ENCODE assay signal across 2 cellular contexts in the genomic region with DNA sequence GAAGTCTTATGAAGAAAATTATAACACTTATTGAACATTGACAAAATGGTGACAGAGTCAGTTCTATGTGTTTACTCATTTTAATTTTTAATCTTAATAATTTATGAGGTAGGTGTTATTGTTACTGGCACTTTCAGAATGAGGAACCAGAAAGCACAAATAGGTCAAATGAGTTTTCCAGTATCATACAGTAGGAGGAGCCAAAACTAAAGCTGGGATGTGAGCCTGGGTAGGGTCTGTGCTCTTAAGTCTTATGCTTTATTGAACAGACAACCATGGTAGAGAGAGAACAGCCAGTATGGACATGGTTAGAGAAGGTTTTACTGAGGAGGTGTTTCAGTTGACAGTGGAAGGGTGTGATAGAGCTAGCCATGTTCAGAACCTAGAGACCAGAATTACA.
TF ChIP-seq lines count a peak whose summit lies in the region.

No MANE protein-coding gene starts in this region.

TF ChIP-seq in SK-N-SH treated with all-trans-retinoic acid at 6 μM for 48 hours, 23 proteins besides CTCF, POLR2A, EP300 and RAD21 (continued from another document):
- TF ChIP-seq TOX (CRISPR knock-in tag; IDR thresholded peaks at IDR 0.05; ENCODE audit: borderline replicate concordance) (no peak), TCF4 (CRISPR knock-in tag; IDR thresholded peaks at IDR 0.05; ENCODE audit: borderline replicate concordance) (no peak), PATZ1 (CRISPR knock-in tag; IDR thresholded peaks at IDR 0.05; ENCODE audit: borderline replicate concordance) (no peak), PPARA (CRISPR knock-in tag; IDR thresholded peaks at IDR 0.05; ENCODE audit: borderline replicate concordance) (no peak), ZNF565 (CRISPR knock-in tag; conservative IDR thresholded peaks at IDR 0.05; ENCODE audit: low read depth) (no peak), BACH2 (CRISPR knock-in tag; IDR thresholded peaks at IDR 0.05; ENCODE audit: borderline replicate concordance) (no peak), RARB (CRISPR knock-in tag; IDR thresholded peaks at IDR 0.05) (no peak), ZFP30 (CRISPR knock-in tag; IDR thresholded peaks at IDR 0.05) (no peak)
- TF ChIP-seq, protein P1, sequence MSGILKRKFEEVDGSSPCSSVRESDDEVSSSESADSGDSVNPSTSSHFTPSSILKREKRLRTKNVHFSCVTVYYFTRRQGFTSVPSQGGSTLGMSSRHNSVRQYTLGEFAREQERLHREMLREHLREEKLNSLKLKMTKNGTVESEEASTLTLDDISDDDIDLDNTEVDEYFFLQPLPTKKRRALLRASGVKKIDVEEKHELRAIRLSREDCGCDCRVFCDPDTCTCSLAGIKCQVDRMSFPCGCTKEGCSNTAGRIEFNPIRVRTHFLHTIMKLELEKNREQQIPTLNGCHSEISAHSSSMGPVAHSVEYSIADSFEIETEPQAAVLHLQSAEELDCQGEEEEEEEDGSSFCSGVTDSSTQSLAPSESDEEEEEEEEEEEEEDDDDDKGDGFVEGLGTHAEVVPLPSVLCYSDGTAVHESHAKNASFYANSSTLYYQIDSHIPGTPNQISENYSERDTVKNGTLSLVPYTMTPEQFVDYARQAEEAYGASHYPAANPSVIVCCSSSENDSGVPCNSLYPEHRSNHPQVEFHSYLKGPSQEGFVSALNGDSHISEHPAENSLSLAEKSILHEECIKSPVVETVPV (CRISPR knock-in tag; IDR thresholded peaks at IDR 0.05) = no peak
- TF ChIP-seq, protein P2, sequence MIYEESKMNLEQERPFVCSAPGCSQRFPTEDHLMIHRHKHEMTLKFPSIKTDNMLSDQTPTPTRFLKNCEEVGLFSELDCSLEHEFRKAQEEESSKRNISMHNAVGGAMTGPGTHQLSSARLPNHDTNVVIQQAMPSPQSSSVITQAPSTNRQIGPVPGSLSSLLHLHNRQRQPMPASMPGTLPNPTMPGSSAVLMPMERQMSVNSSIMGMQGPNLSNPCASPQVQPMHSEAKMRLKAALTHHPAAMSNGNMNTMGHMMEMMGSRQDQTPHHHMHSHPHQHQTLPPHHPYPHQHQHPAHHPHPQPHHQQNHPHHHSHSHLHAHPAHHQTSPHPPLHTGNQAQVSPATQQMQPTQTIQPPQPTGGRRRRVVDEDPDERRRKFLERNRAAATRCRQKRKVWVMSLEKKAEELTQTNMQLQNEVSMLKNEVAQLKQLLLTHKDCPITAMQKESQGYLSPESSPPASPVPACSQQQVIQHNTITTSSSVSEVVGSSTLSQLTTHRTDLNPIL (CRISPR knock-in tag; IDR thresholded peaks at IDR 0.05; ENCODE audit: low read depth) = no peak

TF ChIP-seq in WTC11, 78 proteins besides CTCF, POLR2A, EP300 and RAD21 (continued from another document):
- TF ChIP-seq, protein P3, sequence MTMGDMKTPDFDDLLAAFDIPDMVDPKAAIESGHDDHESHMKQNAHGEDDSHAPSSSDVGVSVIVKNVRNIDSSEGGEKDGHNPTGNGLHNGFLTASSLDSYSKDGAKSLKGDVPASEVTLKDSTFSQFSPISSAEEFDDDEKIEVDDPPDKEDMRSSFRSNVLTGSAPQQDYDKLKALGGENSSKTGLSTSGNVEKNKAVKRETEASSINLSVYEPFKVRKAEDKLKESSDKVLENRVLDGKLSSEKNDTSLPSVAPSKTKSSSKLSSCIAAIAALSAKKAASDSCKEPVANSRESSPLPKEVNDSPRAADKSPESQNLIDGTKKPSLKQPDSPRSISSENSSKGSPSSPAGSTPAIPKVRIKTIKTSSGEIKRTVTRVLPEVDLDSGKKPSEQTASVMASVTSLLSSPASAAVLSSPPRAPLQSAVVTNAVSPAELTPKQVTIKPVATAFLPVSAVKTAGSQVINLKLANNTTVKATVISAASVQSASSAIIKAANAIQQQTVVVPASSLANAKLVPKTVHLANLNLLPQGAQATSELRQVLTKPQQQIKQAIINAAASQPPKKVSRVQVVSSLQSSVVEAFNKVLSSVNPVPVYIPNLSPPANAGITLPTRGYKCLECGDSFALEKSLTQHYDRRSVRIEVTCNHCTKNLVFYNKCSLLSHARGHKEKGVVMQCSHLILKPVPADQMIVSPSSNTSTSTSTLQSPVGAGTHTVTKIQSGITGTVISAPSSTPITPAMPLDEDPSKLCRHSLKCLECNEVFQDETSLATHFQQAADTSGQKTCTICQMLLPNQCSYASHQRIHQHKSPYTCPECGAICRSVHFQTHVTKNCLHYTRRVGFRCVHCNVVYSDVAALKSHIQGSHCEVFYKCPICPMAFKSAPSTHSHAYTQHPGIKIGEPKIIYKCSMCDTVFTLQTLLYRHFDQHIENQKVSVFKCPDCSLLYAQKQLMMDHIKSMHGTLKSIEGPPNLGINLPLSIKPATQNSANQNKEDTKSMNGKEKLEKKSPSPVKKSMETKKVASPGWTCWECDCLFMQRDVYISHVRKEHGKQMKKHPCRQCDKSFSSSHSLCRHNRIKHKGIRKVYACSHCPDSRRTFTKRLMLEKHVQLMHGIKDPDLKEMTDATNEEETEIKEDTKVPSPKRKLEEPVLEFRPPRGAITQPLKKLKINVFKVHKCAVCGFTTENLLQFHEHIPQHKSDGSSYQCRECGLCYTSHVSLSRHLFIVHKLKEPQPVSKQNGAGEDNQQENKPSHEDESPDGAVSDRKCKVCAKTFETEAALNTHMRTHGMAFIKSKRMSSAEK (CRISPR knock-in tag; IDR thresholded peaks at IDR 0.05; ENCODE audit: borderline replicate concordance) = no peak
